17 cellular contexts compared by ENCODE assay signal in genomic region chr5:112475747-112476435, GRCh38. TPM values are rescaled to one million over a fixed set of nuclear protein-coding genes. Genes with fewer than 3 reads are reported as not detected.
A peak's percentile ranks its signal among the peaks of the same experiment; 100 is the strongest.
DNase-seq lines count a peak whose midpoint lies in the region; TF ChIP-seq lines count a peak whose summit lies in the region.
"Had no signal": no experiment of that assay in that cellular context is flagged by ENCODE, and none has a peak within 500 bp of the region (broad histone marks: within the 10 kb centered on the region; RNA-seq: fewer than 3 reads in every experiment).

No MANE protein-coding gene starts in this region.

- POLR2A ChIA-PET in HEK293T (lab: Yijun Ruan, JAX), result no interaction called here

- no peaks in the 10 kb centered on the region for H3K9me3 Mint-ChIP-seq in neural crest cell
- H3K9me3 Mint-ChIP-seq: activated T-helper 2 cell treated with anti-CD3 and anti-CD28 coated beads, Interferon-gamma antibody, Interleukin-2, Interleukin-4, amounts not matched to agents 10 μg/mL and 5 μg/mL and 100 μg/mL, durations not matched to agents 14 hours and 24 hours and 36 hours; HFFc6; immature natural killer cell had no signal

- H3K4me1 ChIP-seq in thyroid gland, result no peaks in the 10 kb centered on the region

- WGBS in thyroid gland, 2 donors, result 52 to 65% methylated on average over 3 of the region's 3 CpGs

- H3K36me3 Mint-ChIP-seq in neural crest cell (ENCODE audit: low read depth), result no peaks in the 10 kb centered on the region
- H3K36me3 Mint-ChIP-seq: immature natural killer cell had no signal

- no peak for TF ChIP-seq POLR2A in thyroid gland (IDR thresholded peaks at IDR 0.05)

- H3K4me1 Mint-ChIP-seq in neural crest cell, result peaks cover 25% of the 10 kb centered on the region
- H3K4me1 Mint-ChIP-seq: activated CD4-positive, alpha-beta T cell treated with anti-CD3 and anti-CD28 coated beads for 36 hours; immature natural killer cell had no signal

- H3K4me3 Mint-ChIP-seq in neural crest cell, result peak overlapping the region; percentile 14
- H3K4me3 Mint-ChIP-seq: activated CD4-positive, alpha-beta T cell treated with anti-CD3 and anti-CD28 coated beads for 36 hours; HFFc6; immature natural killer cell had no signal

- H3K27ac ChIP-seq in brain microvascular endothelial cell (no peak overlapping the region), thyroid gland (no peak overlapping the region)
- H3K27ac ChIP-seq: cardiac muscle cell had no signal

- H3K27ac Mint-ChIP-seq in neural crest cell (ENCODE audit: unreplicated experiment), result peak overlapping the region; percentile 88
- H3K27ac Mint-ChIP-seq: activated CD4-positive, alpha-beta T cell treated with anti-CD3 and anti-CD28 coated beads for 36 hours; activated T-helper 2 cell treated with anti-CD3 and anti-CD28 coated beads, Interferon-gamma antibody, Interleukin-2, Interleukin-4, amounts not matched to agents 10 μg/mL and 5 μg/mL and 100 μg/mL, durations not matched to agents 14 hours and 24 hours and 36 hours; HFFc6; immature natural killer cell had no signal

- DNase-seq in Daoy (ENCODE audit: low read depth), result peak; percentile 28
- DNase-seq in SK-MEL-5 (ENCODE audit: low read depth, low spot score), result peak; percentile 86
- DNase-seq in foreskin melanocyte, result peak; percentile 85
- no peak for DNase-seq in neural crest cell (ENCODE audit: low read depth, low spot score)
- no peak for DNase-seq in HEK293T (ENCODE audit: extremely low spot score)
- DNase-seq in GM19240 (ENCODE audit: insufficient read length, low spot score), result no peak
- DNase-seq in brain microvascular endothelial cell, result no peak
- no peak for DNase-seq in thyroid gland
- DNase-seq: activated CD4-positive, alpha-beta T cell treated with anti-CD3 and anti-CD28 coated beads for 36 hours; HFFc6; immature natural killer cell; NCI-H187; stimulated activated CD4-positive, alpha-beta T cell treated with anti-CD3 and anti-CD28 coated beads, Interleukin-15, amount 100 ng/mL, for 24 hours; SW 1271 had no signal

- CTCF ChIA-PET in HEK293T (lab: Yijun Ruan, JAX), result interaction anchor here (2.0 kb wide), 1 partner anchor 16 kb away, joined by 8 read pairs; no protein-coding TSS in a partner anchor

- H3K4me3 ChIP-seq in brain microvascular endothelial cell (ENCODE audit: low read depth, low read length) (no peak overlapping the region), thyroid gland (replicated peaks in 1 of 3) (no peak overlapping the region)
- H3K4me3 ChIP-seq: cardiac muscle cell, K562 had no signal

- in situ Hi-C loops in SK-MEL-5 (cut with HindIII; ENCODE audit: low pct_unique_long_range_greater_than_20kb, low sequenced_read_pairs), result no loop called here
- in situ Hi-C loops in brain microvascular endothelial cell (cut with HindIII; ENCODE audit: low pct_ligation_motif_present, low sequenced_read_pairs), result no loop called here

- intact Hi-C loops in thyroid gland (cut with DNase I), result no loop called here

- no peaks in the 10 kb centered on the region for H3K9me3 ChIP-seq in thyroid gland

- TF ChIP-seq CTCF in neural crest cell (conservative IDR thresholded peaks at IDR 0.05) (no peak), brain microvascular endothelial cell (IDR thresholded peaks at IDR 0.05; ENCODE audit: low read depth, low read length, missing control alignments) (no peak), thyroid gland (IDR thresholded peaks at IDR 0.05) (no peak)

- no peaks in the 10 kb centered on the region for H3K27me3 Mint-ChIP-seq in neural crest cell (ENCODE audit: low read depth)

- H3K27me3 ChIP-seq in brain microvascular endothelial cell (replicated peaks), result no peaks in the 10 kb centered on the region
- H3K27me3 ChIP-seq in thyroid gland, result no peaks in the 10 kb centered on the region
- H3K27me3 ChIP-seq: cardiac muscle cell had no signal

- no peaks in the 10 kb centered on the region for H3K36me3 ChIP-seq in brain microvascular endothelial cell (replicated peaks)
- no peaks in the 10 kb centered on the region for H3K36me3 ChIP-seq in thyroid gland
- H3K36me3 ChIP-seq: cardiac muscle cell had no signal

TF ChIP-seq in HEK293T, 16 proteins besides CTCF, POLR2A, EP300 and RAD21:
- TF ChIP-seq CTBP1 (IDR thresholded peaks at IDR 0.05; ENCODE audit: borderline replicate concordance), result no peak
- no peak for TF ChIP-seq HDGF (IDR thresholded peaks at IDR 0.05; ENCODE audit: borderline replicate concordance)
- TF ChIP-seq L3MBTL2 (conservative IDR thresholded peaks at IDR 0.05), result no peak
- TF ChIP-seq FOXM1 (IDR thresholded peaks at IDR 0.05; ENCODE audit: borderline replicate concordance), result no peak
- no peak for TF ChIP-seq SUZ12 (IDR thresholded peaks at IDR 0.05)
- no peak for TF ChIP-seq SP1 (IDR thresholded peaks at IDR 0.05)
- no peak for TF ChIP-seq ARNT (IDR thresholded peaks at IDR 0.05)
- no peak for TF ChIP-seq NFRKB (IDR thresholded peaks at IDR 0.05)
- no peak for TF ChIP-seq FOXK2 (IDR thresholded peaks at IDR 0.05)
- no peak for TF ChIP-seq ELF4 (IDR thresholded peaks at IDR 0.05)
- no peak for TF ChIP-seq FOXA1 (IDR thresholded peaks at IDR 0.05)
- TF ChIP-seq ZNF384 (IDR thresholded peaks at IDR 0.05), result no peak
- no peak for TF ChIP-seq TARDBP (IDR thresholded peaks at IDR 0.05)
- TF ChIP-seq LEF1 (IDR thresholded peaks at IDR 0.05; ENCODE audit: borderline replicate concordance), result no peak
- no peak for TF ChIP-seq PKNOX1 (IDR thresholded peaks at IDR 0.05)
- no peak for TF ChIP-seq BHLHE40 (IDR thresholded peaks at IDR 0.05; ENCODE audit: borderline replicate concordance)

RNA-seq across cellular contexts. Expression of gene EPB41L4A, which starts 56.8 kb away (rescaled TPM):
- total RNA-seq in Daoy (2014; rRNA removed; shearing (Covaris generic)), result 3.4 and 7.9 TPM in 2 replicates
- total RNA-seq in SK-MEL-5 (2014; rRNA removed; shearing (Covaris generic)), result 0.42 and 1.7 TPM in 2 replicates
- polyA plus RNA-seq in SK-MEL-5 (2015; cell fraction: cytosol; rRNA removed), result 1.3 and 2.8 TPM in 2 replicates
- 1.3 and 2.1 TPM in 2 replicates for polyA plus RNA-seq in SK-MEL-5 (2015; cell fraction: nucleus; rRNA removed)
- total RNA-seq in neural crest cell, result 10.8 and 12.4 TPM in 2 replicates
- total RNA-seq in thyroid gland, result 10 to 100 TPM; 31.9 to 44.2 (median 37.5) TPM

Comparison
In these comparisons a context has a peak if more than half of its experiments do, and no peak if none do; other contexts are left out.
1. DNase-seq: peak in Daoy (single experiment), SK-MEL-5 (single experiment) and foreskin melanocyte (single experiment); none in neural crest cell (single experiment), HEK293T (single experiment), GM19240 (single experiment), brain microvascular endothelial cell (single experiment) and thyroid gland (0 of 2).